1 cellular context compared by ENCODE assay signal in genomic region chr2:203959265-203960034, GRCh38.
TF ChIP-seq lines count a peak whose summit lies in the region.

No MANE protein-coding gene starts in this region.

TF ChIP-seq in IMR-90, 13 proteins besides CTCF, POLR2A, EP300 and RAD21 (continued from another document):
- no peak for TF ChIP-seq RFX5 (IDR thresholded peaks at IDR 0.05; ENCODE audit: low read depth, low read length)
- no peak for TF ChIP-seq SMC3 (IDR thresholded peaks at IDR 0.05; ENCODE audit: low read depth, low read length)
- no peak for TF ChIP-seq ELK1 (IDR thresholded peaks at IDR 0.05; ENCODE audit: borderline replicate concordance, low read depth, low read length)
- no peak for TF ChIP-seq MAFK (IDR thresholded peaks at IDR 0.05; ENCODE audit: low read depth, low read length)
- no peak for TF ChIP-seq NFE2L2 (IDR thresholded peaks at IDR 0.05; ENCODE audit: low read depth, low read length)
- no peak for TF ChIP-seq MAZ (IDR thresholded peaks at IDR 0.05; ENCODE audit: borderline replicate concordance, low read depth, low read length)
- no peak for TF ChIP-seq RCOR1 (IDR thresholded peaks at IDR 0.05; ENCODE audit: insufficient replicate concordance, low read length)
- no peak for TF ChIP-seq USF2 (IDR thresholded peaks at IDR 0.05; ENCODE audit: low read depth, low read length)
- no peak for TF ChIP-seq FOS (IDR thresholded peaks at IDR 0.05; ENCODE audit: low read depth, low read length)
- TF ChIP-seq CHD1 (IDR thresholded peaks at IDR 0.05; ENCODE audit: low read depth, low read length) = no peak
- no peak for TF ChIP-seq MXI1 (IDR thresholded peaks at IDR 0.05; ENCODE audit: borderline replicate concordance, low read depth, low read length)
